ENCODE assay signal across 4 cellular contexts in the genomic region with DNA sequence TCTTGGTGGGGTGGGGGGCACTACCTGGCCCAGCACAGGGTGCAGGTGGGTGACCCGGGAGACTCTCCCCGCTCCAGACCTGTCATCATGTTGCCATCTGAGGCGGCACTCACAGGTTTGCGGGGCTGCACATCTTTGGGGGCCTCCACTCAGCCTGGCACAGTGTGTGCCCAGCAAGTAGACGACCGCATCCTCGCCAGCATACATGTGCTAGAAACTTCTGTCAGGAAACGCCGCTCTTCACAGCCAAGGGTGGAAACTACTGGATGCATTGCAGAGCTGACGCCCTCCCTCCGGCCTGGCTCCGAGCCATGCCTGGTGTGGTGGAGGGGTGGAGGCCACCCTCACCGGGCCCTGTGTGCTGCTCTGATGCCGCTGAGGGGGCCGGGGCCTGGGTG. TPM values are rescaled to one million over a fixed set of nuclear protein-coding genes. Genes with fewer than 3 reads are reported as not detected.
"Had no signal": no experiment of that assay in that cellular context is flagged by ENCODE, and none has a peak within 500 bp of the region (broad histone marks: within the 10 kb centered on the region; RNA-seq: fewer than 3 reads in every experiment).

No MANE protein-coding gene starts in this region.

RNA-seq across cellular contexts. Expression of gene APOD, which starts 39.4 kb away (rescaled TPM):
- total RNA-seq: endodermal cell, kidney epithelial cell, mononuclear cell had no signal
- polyA plus RNA-seq: keratinocyte had no signal
